In the genomic region with DNA sequence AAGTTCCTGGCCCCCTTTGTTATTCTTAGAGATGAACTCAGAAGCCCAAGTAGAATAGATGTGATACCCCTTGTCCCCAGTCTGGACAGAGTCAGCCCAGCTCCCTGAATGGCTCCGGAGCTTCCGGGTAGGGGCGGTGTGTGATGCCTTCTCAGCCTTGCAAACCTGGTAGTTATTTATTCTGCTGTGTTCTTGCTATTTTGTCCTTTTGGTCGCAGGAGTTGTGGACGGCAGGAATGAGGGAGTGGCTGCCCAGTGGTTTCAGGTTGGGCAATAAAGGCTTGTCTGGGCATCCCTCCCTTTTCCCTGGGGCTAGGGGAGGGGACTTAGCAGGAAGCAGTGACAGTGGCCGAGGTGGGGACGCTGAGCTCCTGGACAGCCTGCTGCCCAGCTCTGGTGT, we compare ENCODE assay signal across 10 cellular contexts. TPM values are rescaled to one million over a fixed set of nuclear protein-coding genes. Genes with fewer than 3 reads are reported as not detected.
DNase-seq lines count a peak whose midpoint lies in the region; ATAC-seq and TF ChIP-seq lines count a peak whose summit lies in the region.
"Had no signal": no experiment of that assay in that cellular context is flagged by ENCODE, and none has a peak within 500 bp of the region (broad histone marks: within the 10 kb centered on the region; RNA-seq: fewer than 3 reads in every experiment).

No MANE protein-coding gene starts in this region.

- peaks cover 61% of the 10 kb centered on the region for H3K27me3 Mint-ChIP-seq in T-helper 17 cell

- H3K9ac ChIP-seq in smooth muscle cell (ENCODE audit: low read depth) = no peak overlapping the region

- no peaks in the 10 kb centered on the region for H3K36me3 ChIP-seq in smooth muscle cell (ENCODE audit: low read depth)

- H2AFZ ChIP-seq in smooth muscle cell (ENCODE audit: low read depth) = no peak overlapping the region

- peak overlapping the region; percentile 92 for H3K4me2 ChIP-seq in smooth muscle cell

- DNase-seq in H4 (ENCODE audit: low spot score) = peak; percentile 90
- DNase-seq in T-helper 17 cell = no peak
- DNase-seq in islet precursor cell = peak; percentile 93
- no peak for DNase-seq in smooth muscle cell (lab: John Stamatoyannopoulos, UW; ENCODE audit: unreplicated experiment)
- no peak for DNase-seq in COR-L47 (lab: John Stamatoyannopoulos, UW)
- DNase-seq in EL = no peak
- DNase-seq in NCI-H2029 (lab: John Stamatoyannopoulos, UW) = no peak
- DNase-seq in NCI-H345 treated with DMSO at 0.1 percent for 48 hours (lab: John Stamatoyannopoulos, UW; ENCODE audit: unreplicated experiment) = no peak
- DNase-seq: activated CD4-positive, alpha-beta T cell treated with anti-CD3 and anti-CD28 coated beads, Interleukin-2, amount 50 U/mL, for 1 hour; NCI-H1092 treated with DMSO at 0.1 percent for 48 hours had no signal

- peaks cover 6% of the 10 kb centered on the region for H3K36me3 Mint-ChIP-seq in T-helper 17 cell (ENCODE audit: low read depth)

- no peak for ATAC-seq in T-helper 17 cell

- peak overlapping the region; percentile 67 for H3K4me3 ChIP-seq in smooth muscle cell

- no peak overlapping the region for H3K27ac Mint-ChIP-seq in T-helper 17 cell

- no peaks in the 10 kb centered on the region for H3K27me3 ChIP-seq in smooth muscle cell (ENCODE audit: low read depth)

- H3K9me3 ChIP-seq in T-helper 17 cell (ENCODE audit: control insufficient read depth, low read length, poor library complexity, severe bottlenecking) (no peaks in the 10 kb centered on the region), smooth muscle cell (replicated peaks; ENCODE audit: low read depth) (no peaks in the 10 kb centered on the region)

- H3K79me2 ChIP-seq in smooth muscle cell (ENCODE audit: low read depth) = peaks cover 30% of the 10 kb centered on the region

- peak overlapping the region; percentile 79 for H3K27ac ChIP-seq in smooth muscle cell (ENCODE audit: low read depth)

- WGBS in smooth muscle cell (ENCODE audit: low lambda C conversion rate) = 25% methylated on average over 7 of the region's 7 CpGs

- TF ChIP-seq CTCF in smooth muscle cell (IDR thresholded peaks at IDR 0.05; ENCODE audit: borderline replicate concordance, insufficient read depth, poor library complexity, severe bottlenecking) = no peak

- peaks cover 13% of the 10 kb centered on the region for H3K4me1 Mint-ChIP-seq in T-helper 17 cell

- peaks cover 15% of the 10 kb centered on the region for H4K20me1 ChIP-seq in smooth muscle cell (ENCODE audit: low read depth)

- peaks cover 42% of the 10 kb centered on the region for H3K4me1 ChIP-seq in smooth muscle cell (ENCODE audit: low read depth)

- H3F3A ChIP-seq in smooth muscle cell (ENCODE audit: low read depth) = peaks cover 9% of the 10 kb centered on the region

- H3K4me3 Mint-ChIP-seq in T-helper 17 cell = peak overlapping the region; percentile 91

RNA-seq across cellular contexts. Expression of gene PTPRU, which starts 2.8 kb away (rescaled TPM):
- total RNA-seq in H4 (2014; rRNA removed; shearing (Covaris generic)) = 16.2 and 18.3 TPM in 2 replicates
- total RNA-seq in T-helper 17 cell = not detected
- 43.6 and 67.8 TPM in 2 replicates for total RNA-seq in smooth muscle cell
- 39.8 and 41.1 TPM in 2 replicates for polyA plus RNA-seq in smooth muscle cell

RNA-seq across cellular contexts. Expression of gene MECR, which starts 8.4 kb away (rescaled TPM):
- total RNA-seq in H4 (2014; rRNA removed; shearing (Covaris generic)) = 29.0 and 32.3 TPM in 2 replicates
- total RNA-seq in T-helper 17 cell = 1 to 10 TPM; 7.6 to 8.0 TPM
- 11.6 and 17.7 TPM in 2 replicates for total RNA-seq in smooth muscle cell
- polyA plus RNA-seq in smooth muscle cell = 39.8 and 43.8 TPM in 2 replicates

RNA-seq across cellular contexts. Expression of gene SRSF4, which starts 57.4 kb away (rescaled TPM):
- total RNA-seq in H4 (2014; rRNA removed; shearing (Covaris generic)) = 28.9 and 29.3 TPM in 2 replicates
- 100 to 1,000 TPM in 1 of 2 donors, 10 to 100 TPM in 1; 88.8 to 103 TPM for total RNA-seq in T-helper 17 cell
- 50.1 and 53.9 TPM in 2 replicates for total RNA-seq in smooth muscle cell
- polyA plus RNA-seq in smooth muscle cell = 92.5 and 98.7 TPM in 2 replicates

Comparison
In these comparisons a context has a peak if more than half of its experiments do, and no peak if none do; other contexts are left out.
1. DNase-seq: peak in H4 (single experiment) and islet precursor cell (single experiment); none in T-helper 17 cell (0 of 3), smooth muscle cell (single experiment), COR-L47 (single experiment), EL (single experiment), NCI-H2029 (single experiment) and NCI-H345 treated with DMSO at 0.1 percent for 48 hours (single experiment).
2. RNA of gene PTPRU, which starts 2.8 kb away (total RNA-seq): 43.6 to 67.8 TPM in smooth muscle cell and 16.2 to 18.3 TPM in H4; not detected in T-helper 17 cell; every median in the first group is over 10 times any median in the second.